In genomic region chr13:30289533-30289932, GRCh38 we compare ENCODE assay signal across 1 cellular context.
TF ChIP-seq lines count a peak whose summit lies in the region.

No MANE protein-coding gene starts in this region.

TF ChIP-seq in IMR-90, 13 proteins besides CTCF, POLR2A, EP300 and RAD21 (continued from another document):
- TF ChIP-seq MXI1 (IDR thresholded peaks at IDR 0.05; ENCODE audit: borderline replicate concordance, low read depth, low read length) (no peak), FOS (IDR thresholded peaks at IDR 0.05; ENCODE audit: low read depth, low read length) (no peak), CHD1 (IDR thresholded peaks at IDR 0.05; ENCODE audit: low read depth, low read length) (no peak), USF2 (IDR thresholded peaks at IDR 0.05; ENCODE audit: low read depth, low read length) (no peak), MAFK (IDR thresholded peaks at IDR 0.05; ENCODE audit: low read depth, low read length) (no peak), NFE2L2 (IDR thresholded peaks at IDR 0.05; ENCODE audit: low read depth, low read length) (no peak), ELK1 (IDR thresholded peaks at IDR 0.05; ENCODE audit: borderline replicate concordance, low read depth, low read length) (no peak), RCOR1 (IDR thresholded peaks at IDR 0.05; ENCODE audit: insufficient replicate concordance, low read length) (no peak), SMC3 (IDR thresholded peaks at IDR 0.05; ENCODE audit: low read depth, low read length) (no peak)
